Comparison of ENCODE assay signal across 1 cellular context in the genomic region with DNA sequence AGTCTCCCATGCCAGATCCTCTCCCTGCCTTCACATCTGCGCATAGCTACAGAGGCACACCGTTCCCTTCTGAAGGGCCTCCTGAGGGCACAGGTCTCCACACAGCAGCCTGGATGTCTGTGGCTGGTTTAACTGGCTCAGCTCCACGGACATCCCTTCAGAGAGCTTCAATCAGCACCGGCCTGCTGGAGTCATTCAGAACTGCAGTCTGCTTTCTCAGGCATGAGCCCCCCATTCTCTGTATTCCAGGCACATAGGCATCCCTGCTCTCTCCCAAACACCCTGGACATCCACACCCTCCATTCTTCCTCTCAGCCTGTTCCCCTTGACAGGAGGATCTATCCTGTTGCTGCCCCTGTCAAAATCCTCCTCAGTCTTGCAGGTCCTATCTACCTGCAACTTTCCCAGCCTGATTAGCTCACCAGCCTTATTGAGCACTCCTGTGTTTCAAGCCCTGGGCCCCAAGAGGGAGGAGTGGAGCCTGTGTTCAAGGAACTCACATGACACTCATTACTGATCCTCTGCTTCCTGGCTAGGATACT.
TF ChIP-seq lines count a peak whose summit lies in the region.

No MANE protein-coding gene starts in this region.

TF ChIP-seq in HepG2, 621 proteins besides CTCF, POLR2A, EP300 and RAD21 (continued from another document and continues in another):
- TF ChIP-seq, protein P1, sequence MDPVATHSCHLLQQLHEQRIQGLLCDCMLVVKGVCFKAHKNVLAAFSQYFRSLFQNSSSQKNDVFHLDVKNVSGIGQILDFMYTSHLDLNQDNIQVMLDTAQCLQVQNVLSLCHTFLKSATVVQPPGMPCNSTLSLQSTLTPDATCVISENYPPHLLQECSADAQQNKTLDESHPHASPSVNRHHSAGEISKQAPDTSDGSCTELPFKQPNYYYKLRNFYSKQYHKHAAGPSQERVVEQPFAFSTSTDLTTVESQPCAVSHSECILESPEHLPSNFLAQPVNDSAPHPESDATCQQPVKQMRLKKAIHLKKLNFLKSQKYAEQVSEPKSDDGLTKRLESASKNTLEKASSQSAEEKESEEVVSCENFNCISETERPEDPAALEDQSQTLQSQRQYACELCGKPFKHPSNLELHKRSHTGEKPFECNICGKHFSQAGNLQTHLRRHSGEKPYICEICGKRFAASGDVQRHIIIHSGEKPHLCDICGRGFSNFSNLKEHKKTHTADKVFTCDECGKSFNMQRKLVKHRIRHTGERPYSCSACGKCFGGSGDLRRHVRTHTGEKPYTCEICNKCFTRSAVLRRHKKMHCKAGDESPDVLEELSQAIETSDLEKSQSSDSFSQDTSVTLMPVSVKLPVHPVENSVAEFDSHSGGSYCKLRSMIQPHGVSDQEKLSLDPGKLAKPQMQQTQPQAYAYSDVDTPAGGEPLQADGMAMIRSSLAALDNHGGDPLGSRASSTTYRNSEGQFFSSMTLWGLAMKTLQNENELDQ (CRISPR knock-in tag; IDR thresholded peaks at IDR 0.05; ENCODE audit: borderline replicate concordance): no peak
- TF ChIP-seq, protein P2, sequence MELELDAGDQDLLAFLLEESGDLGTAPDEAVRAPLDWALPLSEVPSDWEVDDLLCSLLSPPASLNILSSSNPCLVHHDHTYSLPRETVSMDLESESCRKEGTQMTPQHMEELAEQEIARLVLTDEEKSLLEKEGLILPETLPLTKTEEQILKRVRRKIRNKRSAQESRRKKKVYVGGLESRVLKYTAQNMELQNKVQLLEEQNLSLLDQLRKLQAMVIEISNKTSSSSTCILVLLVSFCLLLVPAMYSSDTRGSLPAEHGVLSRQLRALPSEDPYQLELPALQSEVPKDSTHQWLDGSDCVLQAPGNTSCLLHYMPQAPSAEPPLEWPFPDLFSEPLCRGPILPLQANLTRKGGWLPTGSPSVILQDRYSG (CRISPR knock-in tag; IDR thresholded peaks at IDR 0.05): no peak
- TF ChIP-seq ZNF780A (CRISPR knock-in tag; IDR thresholded peaks at IDR 0.05): no peak
- TF ChIP-seq, protein P3, sequence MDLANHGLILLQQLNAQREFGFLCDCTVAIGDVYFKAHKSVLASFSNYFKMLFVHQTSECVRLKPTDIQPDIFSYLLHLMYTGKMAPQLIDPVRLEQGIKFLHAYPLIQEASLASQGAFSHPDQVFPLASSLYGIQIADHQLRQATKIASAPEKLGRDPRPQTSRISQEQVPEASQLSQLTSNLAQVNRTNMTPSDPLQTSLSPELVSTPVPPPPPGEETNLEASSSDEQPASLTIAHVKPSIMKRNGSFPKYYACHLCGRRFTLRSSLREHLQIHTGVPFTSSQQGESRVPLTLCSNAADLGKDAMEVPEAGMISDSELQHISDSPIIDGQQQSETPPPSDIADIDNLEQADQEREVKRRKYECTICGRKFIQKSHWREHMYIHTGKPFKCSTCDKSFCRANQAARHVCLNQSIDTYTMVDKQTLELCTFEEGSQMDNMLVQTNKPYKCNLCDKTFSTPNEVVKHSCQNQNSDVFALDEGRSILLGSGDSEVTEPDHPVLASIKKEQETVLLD (CRISPR knock-in tag; IDR thresholded peaks at IDR 0.05; ENCODE audit: low read depth): no peak
- TF ChIP-seq, protein P4, sequence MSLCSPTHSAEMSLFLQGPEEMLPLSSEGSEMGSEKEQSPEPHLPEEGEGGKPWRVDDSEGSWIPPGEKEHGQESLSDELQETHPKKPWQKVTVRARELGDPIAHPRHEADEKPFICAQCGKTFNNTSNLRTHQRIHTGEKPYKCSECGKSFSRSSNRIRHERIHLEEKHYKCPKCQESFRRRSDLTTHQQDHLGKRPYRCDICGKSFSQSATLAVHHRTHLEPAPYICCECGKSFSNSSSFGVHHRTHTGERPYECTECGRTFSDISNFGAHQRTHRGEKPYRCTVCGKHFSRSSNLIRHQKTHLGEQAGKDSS (CRISPR knock-in tag; IDR thresholded peaks at IDR 0.05; ENCODE audit: borderline replicate concordance, low read depth): peak; percentile 86; the same call in 1 of the 2 replicates
- no peak for TF ChIP-seq RFXANK (CRISPR knock-in tag; IDR thresholded peaks at IDR 0.05)
- TF ChIP-seq ZNF569 (CRISPR knock-in tag; IDR thresholded peaks at IDR 0.05; ENCODE audit: borderline replicate concordance): no peak
- no peak for TF ChIP-seq ZNF460 (CRISPR knock-in tag; IDR thresholded peaks at IDR 0.05; ENCODE audit: borderline replicate concordance)
- TF ChIP-seq, protein P5, sequence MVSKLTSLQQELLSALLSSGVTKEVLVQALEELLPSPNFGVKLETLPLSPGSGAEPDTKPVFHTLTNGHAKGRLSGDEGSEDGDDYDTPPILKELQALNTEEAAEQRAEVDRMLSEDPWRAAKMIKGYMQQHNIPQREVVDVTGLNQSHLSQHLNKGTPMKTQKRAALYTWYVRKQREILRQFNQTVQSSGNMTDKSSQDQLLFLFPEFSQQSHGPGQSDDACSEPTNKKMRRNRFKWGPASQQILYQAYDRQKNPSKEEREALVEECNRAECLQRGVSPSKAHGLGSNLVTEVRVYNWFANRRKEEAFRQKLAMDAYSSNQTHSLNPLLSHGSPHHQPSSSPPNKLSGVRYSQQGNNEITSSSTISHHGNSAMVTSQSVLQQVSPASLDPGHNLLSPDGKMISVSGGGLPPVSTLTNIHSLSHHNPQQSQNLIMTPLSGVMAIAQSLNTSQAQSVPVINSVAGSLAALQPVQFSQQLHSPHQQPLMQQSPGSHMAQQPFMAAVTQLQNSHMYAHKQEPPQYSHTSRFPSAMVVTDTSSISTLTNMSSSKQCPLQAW (CRISPR knock-in tag; IDR thresholded peaks at IDR 0.05): no peak
- TF ChIP-seq SMAD9 (CRISPR knock-in tag; IDR thresholded peaks at IDR 0.05): peak; percentile 95
- TF ChIP-seq CREM (IDR thresholded peaks at IDR 0.05): no peak
- no peak for TF ChIP-seq CREM (CRISPR knock-in tag; IDR thresholded peaks at IDR 0.05)
- no peak for TF ChIP-seq RFX3 (CRISPR knock-in tag; IDR thresholded peaks at IDR 0.05)
- TF ChIP-seq NFE2L2 (IDR thresholded peaks at IDR 0.05; ENCODE audit: low read length): no peak
- TF ChIP-seq ARNT (IDR thresholded peaks at IDR 0.05): no peak
- TF ChIP-seq GATA4 (IDR thresholded peaks at IDR 0.05; ENCODE audit: borderline replicate concordance, low read depth): no peak
- TF ChIP-seq SMAD3 (CRISPR knock-in tag; IDR thresholded peaks at IDR 0.05): no peak; the same call in 1 of the 2 replicates
- no peak for TF ChIP-seq ZNF282 (IDR thresholded peaks at IDR 0.05; ENCODE audit: partially characterized antibody)
- TF ChIP-seq, protein P6, sequence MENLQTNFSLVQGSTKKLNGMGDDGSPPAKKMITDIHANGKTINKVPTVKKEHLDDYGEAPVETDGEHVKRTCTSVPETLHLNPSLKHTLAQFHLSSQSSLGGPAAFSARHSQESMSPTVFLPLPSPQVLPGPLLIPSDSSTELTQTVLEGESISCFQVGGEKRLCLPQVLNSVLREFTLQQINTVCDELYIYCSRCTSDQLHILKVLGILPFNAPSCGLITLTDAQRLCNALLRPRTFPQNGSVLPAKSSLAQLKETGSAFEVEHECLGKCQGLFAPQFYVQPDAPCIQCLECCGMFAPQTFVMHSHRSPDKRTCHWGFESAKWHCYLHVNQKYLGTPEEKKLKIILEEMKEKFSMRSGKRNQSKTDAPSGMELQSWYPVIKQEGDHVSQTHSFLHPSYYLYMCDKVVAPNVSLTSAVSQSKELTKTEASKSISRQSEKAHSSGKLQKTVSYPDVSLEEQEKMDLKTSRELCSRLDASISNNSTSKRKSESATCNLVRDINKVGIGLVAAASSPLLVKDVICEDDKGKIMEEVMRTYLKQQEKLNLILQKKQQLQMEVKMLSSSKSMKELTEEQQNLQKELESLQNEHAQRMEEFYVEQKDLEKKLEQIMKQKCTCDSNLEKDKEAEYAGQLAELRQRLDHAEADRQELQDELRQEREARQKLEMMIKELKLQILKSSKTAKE (CRISPR knock-in tag; IDR thresholded peaks at IDR 0.05; ENCODE audit: borderline replicate concordance): no peak
- TF ChIP-seq, protein P7, sequence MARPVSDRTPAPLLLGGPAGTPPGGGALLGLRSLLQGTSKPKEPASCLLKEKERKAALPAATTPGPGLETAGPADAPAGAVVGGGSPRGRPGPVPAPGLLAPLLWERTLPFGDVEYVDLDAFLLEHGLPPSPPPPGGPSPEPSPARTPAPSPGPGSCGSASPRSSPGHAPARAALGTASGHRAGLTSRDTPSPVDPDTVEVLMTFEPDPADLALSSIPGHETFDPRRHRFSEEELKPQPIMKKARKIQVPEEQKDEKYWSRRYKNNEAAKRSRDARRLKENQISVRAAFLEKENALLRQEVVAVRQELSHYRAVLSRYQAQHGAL (CRISPR knock-in tag; IDR thresholded peaks at IDR 0.05; ENCODE audit: not compliant biosample characterization): no peak
- no peak for TF ChIP-seq CHD4 (IDR thresholded peaks at IDR 0.05; ENCODE audit: borderline replicate concordance, low read length)
- TF ChIP-seq MAZ (IDR thresholded peaks at IDR 0.05; ENCODE audit: borderline replicate concordance, low read depth, low read length): peak; percentile 37; the same call in 1 of the 2 replicates
- TF ChIP-seq MAZ (CRISPR knock-in tag; IDR thresholded peaks at IDR 0.05; ENCODE audit: low read depth): no peak
- TF ChIP-seq HES4 (CRISPR knock-in tag; IDR thresholded peaks at IDR 0.05; ENCODE audit: borderline replicate concordance): no peak
- TF ChIP-seq, protein P8, sequence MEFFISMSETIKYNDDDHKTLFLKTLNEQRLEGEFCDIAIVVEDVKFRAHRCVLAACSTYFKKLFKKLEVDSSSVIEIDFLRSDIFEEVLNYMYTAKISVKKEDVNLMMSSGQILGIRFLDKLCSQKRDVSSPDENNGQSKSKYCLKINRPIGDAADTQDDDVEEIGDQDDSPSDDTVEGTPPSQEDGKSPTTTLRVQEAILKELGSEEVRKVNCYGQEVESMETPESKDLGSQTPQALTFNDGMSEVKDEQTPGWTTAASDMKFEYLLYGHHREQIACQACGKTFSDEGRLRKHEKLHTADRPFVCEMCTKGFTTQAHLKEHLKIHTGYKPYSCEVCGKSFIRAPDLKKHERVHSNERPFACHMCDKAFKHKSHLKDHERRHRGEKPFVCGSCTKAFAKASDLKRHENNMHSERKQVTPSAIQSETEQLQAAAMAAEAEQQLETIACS (CRISPR knock-in tag; IDR thresholded peaks at IDR 0.05): no peak
- TF ChIP-seq HIVEP1 (CRISPR knock-in tag; IDR thresholded peaks at IDR 0.05): no peak
- TF ChIP-seq SMARCC2 (IDR thresholded peaks at IDR 0.05): 0 out of 2 replicates have a peak, but pooled peaks have one; percentile 33
- no peak for TF ChIP-seq ZNF570 (CRISPR knock-in tag; IDR thresholded peaks at IDR 0.05; ENCODE audit: borderline replicate concordance)
- no peak; the same call in 1 of the 2 replicates for TF ChIP-seq ZNF652 (CRISPR knock-in tag; IDR thresholded peaks at IDR 0.05; ENCODE audit: borderline replicate concordance, low read depth)
- TF ChIP-seq RBFOX2 (IDR thresholded peaks at IDR 0.05; ENCODE audit: low read depth, low read length): 0 out of 2 replicates have a peak, but pooled peaks have one; percentile 6
- TF ChIP-seq FOXK2 (IDR thresholded peaks at IDR 0.05): no peak
- no peak for TF ChIP-seq ZNF296 (CRISPR knock-in tag; conservative IDR thresholded peaks at IDR 0.05)
- TF ChIP-seq NFYC (CRISPR knock-in tag; IDR thresholded peaks at IDR 0.05): no peak
- TF ChIP-seq DR1 (CRISPR knock-in tag; IDR thresholded peaks at IDR 0.05): no peak
- no peak for TF ChIP-seq ZBTB38 (CRISPR knock-in tag; IDR thresholded peaks at IDR 0.05)
- TF ChIP-seq TOE1 (CRISPR knock-in tag; IDR thresholded peaks at IDR 0.05): no peak
- TF ChIP-seq, protein P9, sequence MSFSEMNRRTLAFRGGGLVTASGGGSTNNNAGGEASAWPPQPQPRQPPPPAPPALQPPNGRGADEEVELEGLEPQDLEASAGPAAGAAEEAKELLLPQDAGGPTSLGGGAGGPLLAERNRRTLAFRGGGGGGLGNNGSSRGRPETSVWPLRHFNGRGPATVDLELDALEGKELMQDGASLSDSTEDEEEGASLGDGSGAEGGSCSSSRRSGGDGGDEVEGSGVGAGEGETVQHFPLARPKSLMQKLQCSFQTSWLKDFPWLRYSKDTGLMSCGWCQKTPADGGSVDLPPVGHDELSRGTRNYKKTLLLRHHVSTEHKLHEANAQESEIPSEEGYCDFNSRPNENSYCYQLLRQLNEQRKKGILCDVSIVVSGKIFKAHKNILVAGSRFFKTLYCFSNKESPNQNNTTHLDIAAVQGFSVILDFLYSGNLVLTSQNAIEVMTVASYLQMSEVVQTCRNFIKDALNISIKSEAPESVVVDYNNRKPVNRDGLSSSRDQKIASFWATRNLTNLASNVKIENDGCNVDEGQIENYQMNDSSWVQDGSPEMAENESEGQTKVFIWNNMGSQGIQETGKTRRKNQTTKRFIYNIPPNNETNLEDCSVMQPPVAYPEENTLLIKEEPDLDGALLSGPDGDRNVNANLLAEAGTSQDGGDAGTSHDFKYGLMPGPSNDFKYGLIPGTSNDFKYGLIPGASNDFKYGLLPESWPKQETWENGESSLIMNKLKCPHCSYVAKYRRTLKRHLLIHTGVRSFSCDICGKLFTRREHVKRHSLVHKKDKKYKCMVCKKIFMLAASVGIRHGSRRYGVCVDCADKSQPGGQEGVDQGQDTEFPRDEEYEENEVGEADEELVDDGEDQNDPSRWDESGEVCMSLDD (CRISPR knock-in tag; IDR thresholded peaks at IDR 0.05; ENCODE audit: borderline replicate concordance): no peak
- TF ChIP-seq ATF7-NPFF (CRISPR knock-in tag; IDR thresholded peaks at IDR 0.05; ENCODE audit: low read depth): no peak
- no peak for TF ChIP-seq ZSCAN30 (CRISPR knock-in tag; IDR thresholded peaks at IDR 0.05)
- TF ChIP-seq, protein P10, sequence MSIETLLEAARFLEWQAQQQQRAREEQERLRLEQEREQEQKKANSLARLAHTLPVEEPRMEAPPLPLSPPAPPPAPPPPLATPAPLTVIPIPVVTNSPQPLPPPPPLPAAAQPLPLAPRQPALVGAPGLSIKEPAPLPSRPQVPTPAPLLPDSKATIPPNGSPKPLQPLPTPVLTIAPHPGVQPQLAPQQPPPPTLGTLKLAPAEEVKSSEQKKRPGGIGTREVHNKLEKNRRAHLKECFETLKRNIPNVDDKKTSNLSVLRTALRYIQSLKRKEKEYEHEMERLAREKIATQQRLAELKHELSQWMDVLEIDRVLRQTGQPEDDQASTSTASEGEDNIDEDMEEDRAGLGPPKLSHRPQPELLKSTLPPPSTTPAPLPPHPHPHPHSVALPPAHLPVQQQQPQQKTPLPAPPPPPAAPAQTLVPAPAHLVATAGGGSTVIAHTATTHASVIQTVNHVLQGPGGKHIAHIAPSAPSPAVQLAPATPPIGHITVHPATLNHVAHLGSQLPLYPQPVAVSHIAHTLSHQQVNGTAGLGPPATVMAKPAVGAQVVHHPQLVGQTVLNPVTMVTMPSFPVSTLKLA (IDR thresholded peaks at IDR 0.05): no peak
- TF ChIP-seq ZSCAN9 (CRISPR knock-in tag; IDR thresholded peaks at IDR 0.05; ENCODE audit: borderline replicate concordance): 0 out of 2 replicates have a peak, but pooled peaks have one; percentile 40
- no peak for TF ChIP-seq RARG (CRISPR knock-in tag; IDR thresholded peaks at IDR 0.05; ENCODE audit: low read depth)
- TF ChIP-seq HOXA3 (CRISPR knock-in tag; IDR thresholded peaks at IDR 0.05): no peak
- no peak for TF ChIP-seq ZNF781 (CRISPR knock-in tag; IDR thresholded peaks at IDR 0.05; ENCODE audit: borderline replicate concordance, not compliant biosample characterization)
- TF ChIP-seq, protein P11, sequence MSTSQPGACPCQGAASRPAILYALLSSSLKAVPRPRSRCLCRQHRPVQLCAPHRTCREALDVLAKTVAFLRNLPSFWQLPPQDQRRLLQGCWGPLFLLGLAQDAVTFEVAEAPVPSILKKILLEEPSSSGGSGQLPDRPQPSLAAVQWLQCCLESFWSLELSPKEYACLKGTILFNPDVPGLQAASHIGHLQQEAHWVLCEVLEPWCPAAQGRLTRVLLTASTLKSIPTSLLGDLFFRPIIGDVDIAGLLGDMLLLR (CRISPR knock-in tag; IDR thresholded peaks at IDR 0.05): no peak
- TF ChIP-seq ZNF607 (CRISPR knock-in tag; IDR thresholded peaks at IDR 0.05; ENCODE audit: borderline replicate concordance): no peak
- no peak for TF ChIP-seq PHB2 (IDR thresholded peaks at IDR 0.05; ENCODE audit: partially characterized antibody)
